ENCODE assay signal across 9 cellular contexts in genomic region chr3:38507120-38507519, GRCh38. TPM values are rescaled to one million over a fixed set of nuclear protein-coding genes. Genes with fewer than 3 reads are reported as not detected.
DNase-seq lines count a peak whose midpoint lies in the region; ATAC-seq and TF ChIP-seq lines count a peak whose summit lies in the region.
"Had no signal": no experiment of that assay in that cellular context is flagged by ENCODE, and none has a peak within 500 bp of the region (broad histone marks: within the 10 kb centered on the region; RNA-seq: fewer than 3 reads in every experiment).

No MANE protein-coding gene starts in this region.

- H3K4me1 Mint-ChIP-seq in activated CD4-positive, alpha-beta T cell treated with anti-CD3 and anti-CD28 coated beads, Interleukin-2, amount 10 ng/mL, durations not matched to agents 24 days and 14 days: peaks cover 2% of the 10 kb centered on the region

- H3K36me3 Mint-ChIP-seq in activated CD4-positive, alpha-beta T cell treated with anti-CD3 and anti-CD28 coated beads, Interleukin-2, amount 10 ng/mL, durations not matched to agents 24 days and 14 days (ENCODE audit: low read depth): peaks cover 33% of the 10 kb centered on the region

- H3K4me3 Mint-ChIP-seq in activated CD4-positive, alpha-beta T cell treated with anti-CD3 and anti-CD28 coated beads, Interleukin-2, amount 10 ng/mL, durations not matched to agents 24 days and 14 days: no peak overlapping the region

- no peaks in the 10 kb centered on the region for H3K27me3 Mint-ChIP-seq in activated CD4-positive, alpha-beta T cell treated with anti-CD3 and anti-CD28 coated beads, Interleukin-2, amount 10 ng/mL, durations not matched to agents 24 days and 14 days

- intact Hi-C loops in activated CD4-positive, alpha-beta T cell treated with anti-CD3 and anti-CD28 coated beads, Interleukin-2, amount 10 ng/mL, durations not matched to agents 24 days and 14 days (cut with micrococcal nuclease): no loop called here
- intact Hi-C loops in left ventricle myocardium superior (cut with micrococcal nuclease): no loop called here

- ATAC-seq in GM19043 (IDR thresholded peaks at IDR 0.05; ENCODE audit: low read depth, unreplicated experiment): peak; percentile 100
- ATAC-seq in GM21786 (IDR thresholded peaks at IDR 0.05; ENCODE audit: unreplicated experiment): peak; percentile 100
- peak; percentile 99 for ATAC-seq in HG03159 (IDR thresholded peaks at IDR 0.05; ENCODE audit: unreplicated experiment)
- ATAC-seq in SK-N-SH treated with all-trans-retinoic acid at 6 μM for 48 hours: no peak
- ATAC-seq in left ventricle myocardium superior: no peak

- no peaks in the 10 kb centered on the region for H3K9me3 Mint-ChIP-seq in activated CD4-positive, alpha-beta T cell treated with anti-CD3 and anti-CD28 coated beads, Interleukin-2, amount 10 ng/mL, durations not matched to agents 24 days and 14 days

- no peak overlapping the region for H3K27ac Mint-ChIP-seq in activated CD4-positive, alpha-beta T cell treated with anti-CD3 and anti-CD28 coated beads, Interleukin-2, amount 10 ng/mL, durations not matched to agents 24 days and 14 days

- DNase-seq in activated CD4-positive, alpha-beta T cell treated with anti-CD3 and anti-CD28 coated beads, Interleukin-2, amount 10 ng/mL, durations not matched to agents 24 days and 14 days: no peak
- no peak for DNase-seq in left ventricle myocardium superior
- DNase-seq in stimulated activated CD8-positive, alpha-beta memory T cell treated with anti-CD3 and anti-CD28 coated beads, Interleukin-4, amount 100 ng/mL, for 48 hours: no peak
- DNase-seq: activated T-cell treated with anti-CD3 and anti-CD28 coated beads, Interleukin-2, amount 50 U/mL, for 48 hours; thyroid gland had no signal

TF ChIP-seq in SK-N-SH treated with all-trans-retinoic acid at 6 μM for 48 hours, 23 proteins besides CTCF, POLR2A, EP300 and RAD21:
- TF ChIP-seq CSDC2 (CRISPR knock-in tag; IDR thresholded peaks at IDR 0.05) (no peak), CSRNP3 (CRISPR knock-in tag; IDR thresholded peaks at IDR 0.05) (no peak), TSHZ2 (CRISPR knock-in tag; IDR thresholded peaks at IDR 0.05) (no peak), ESRRG (CRISPR knock-in tag; IDR thresholded peaks at IDR 0.05) (no peak), PATZ1 (CRISPR knock-in tag; IDR thresholded peaks at IDR 0.05; ENCODE audit: borderline replicate concordance) (no peak), GLIS3 (CRISPR knock-in tag; IDR thresholded peaks at IDR 0.05) (no peak), CREB5 (CRISPR knock-in tag; IDR thresholded peaks at IDR 0.05; ENCODE audit: low read depth) (no peak)
TF ChIP-seq in SK-N-SH treated with all-trans-retinoic acid at 6 μM for 48 hours: peak in this region for 0.

RNA-seq across cellular contexts. Expression of gene EXOG, which starts 11.0 kb away (rescaled TPM):
- 18.0 and 20.8 TPM in 2 replicates for total RNA-seq in activated CD4-positive, alpha-beta T cell treated with anti-CD3 and anti-CD28 coated beads, Interleukin-2, amount 10 ng/mL, durations not matched to agents 24 days and 14 days
- total RNA-seq in left ventricle myocardium superior: 27.0 TPM

RNA-seq across cellular contexts. Expression of gene ACVR2B, which starts 53.4 kb away (rescaled TPM):
- 12.2 and 12.6 TPM in 2 replicates for total RNA-seq in activated CD4-positive, alpha-beta T cell treated with anti-CD3 and anti-CD28 coated beads, Interleukin-2, amount 10 ng/mL, durations not matched to agents 24 days and 14 days
- total RNA-seq in left ventricle myocardium superior: 4.7 TPM

Comparison
In these comparisons a context has a peak if more than half of its experiments do, and no peak if none do; other contexts are left out.
1. ATAC-seq: peak in GM19043 (single experiment), GM21786 (single experiment) and HG03159 (single experiment); none in SK-N-SH treated with all-trans-retinoic acid at 6 μM for 48 hours (single experiment) and left ventricle myocardium superior (single experiment).